ENCODE assay signal across 13 cellular contexts in the genomic region with DNA sequence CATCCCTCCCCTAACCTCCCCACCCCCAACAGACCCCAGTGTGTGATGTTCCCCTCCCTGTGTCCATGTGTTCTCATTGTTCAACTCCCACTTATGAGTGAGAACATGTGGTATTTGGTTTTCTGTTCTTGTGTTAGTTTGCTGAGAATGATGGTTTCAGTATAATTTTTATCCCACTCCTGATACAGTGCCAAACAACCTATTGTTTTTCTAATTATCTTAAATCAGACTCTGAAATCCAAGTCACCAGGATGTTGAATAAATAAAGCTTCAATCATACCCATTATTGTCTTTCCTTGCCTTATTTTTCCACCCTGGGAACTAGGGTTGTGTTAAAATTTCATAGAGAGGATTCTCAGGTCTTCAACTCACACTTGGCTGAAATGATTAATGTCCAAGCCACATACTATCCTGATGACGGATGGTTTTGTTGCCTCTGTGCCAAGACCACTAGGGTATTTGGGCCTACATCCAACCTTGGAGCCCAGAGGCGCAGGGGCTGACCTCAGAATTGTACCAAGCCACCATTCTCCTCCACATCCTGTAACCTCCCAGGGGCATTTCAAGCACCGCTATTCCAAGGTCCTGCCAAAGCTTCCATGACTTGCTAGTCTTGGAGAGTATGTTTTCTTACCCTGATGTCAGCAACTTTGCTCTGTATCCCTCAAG.
DNase-seq lines count a peak whose midpoint lies in the region; ATAC-seq and TF ChIP-seq lines count a peak whose summit lies in the region.
"Had no signal": no experiment of that assay in that cellular context is flagged by ENCODE, and none has a peak within 500 bp of the region (broad histone marks: within the 10 kb centered on the region; RNA-seq: fewer than 3 reads in every experiment).

No MANE protein-coding gene starts in this region.

- TF ChIP-seq CTCF in coronary artery (IDR thresholded peaks at IDR 0.05), result no peak

- H3K27ac ChIP-seq in coronary artery, result peak overlapping the region; percentile 38 to 50

- intact Hi-C loops in Right ventricle myocardium inferior (cut with DNase I), result no loop called here
- intact Hi-C loops in cardiac septum (cut with DNase I), result no loop called here

- ATAC-seq in Right ventricle myocardium inferior, result peak; percentile 97
- ATAC-seq in HG03457 (IDR thresholded peaks at IDR 0.05; ENCODE audit: unreplicated experiment), result no peak
- no peak for ATAC-seq in GM21447 (IDR thresholded peaks at IDR 0.05; ENCODE audit: unreplicated experiment)
- ATAC-seq in HG03521 (IDR thresholded peaks at IDR 0.05; ENCODE audit: unreplicated experiment), result no peak
- ATAC-seq: activated CD8-positive, alpha-beta T cell treated with anti-CD3 and anti-CD28 coated beads for 36 hours had no signal

- H3K4me3 ChIP-seq in coronary artery, result peak overlapping the region; percentile 19

- peak; percentile 70 for DNase-seq in Right ventricle myocardium inferior (ENCODE audit: missing footprints)
- no peak for DNase-seq in cardiac septum (ENCODE audit: low spot score)
- DNase-seq in coronary artery (ENCODE audit: low spot score), result peak; percentile 83
- DNase-seq in left kidney (ENCODE audit: low read depth, low spot score), result peak; percentile 42
- no peak for DNase-seq in activated T-cell treated with anti-CD3 and anti-CD28 coated beads for 4 hours
- DNase-seq: activated CD8-positive, alpha-beta T cell treated with anti-CD3 and anti-CD28 coated beads for 36 hours; DMS53; NCI-H1436; stimulated activated CD4-positive, alpha-beta T cell treated with anti-CD3 and anti-CD28 coated beads, Interleukin-1b, Interleukin-23, amount 100 ng/mL, for 48 hours; stimulated activated naive CD4-positive, alpha-beta T cell treated with Interleukin-2 at 50 U/mL for 16 hours had no signal

Comparison
In these comparisons a context has a peak if more than half of its experiments do, and no peak if none do; other contexts are left out.
1. DNase-seq: peak in Right ventricle myocardium inferior (single experiment), coronary artery (single experiment) and left kidney (single experiment); none in cardiac septum (single experiment) and activated T-cell treated with anti-CD3 and anti-CD28 coated beads for 4 hours (single experiment).